ENCODE assay signal across 8 cellular contexts in the genomic region with DNA sequence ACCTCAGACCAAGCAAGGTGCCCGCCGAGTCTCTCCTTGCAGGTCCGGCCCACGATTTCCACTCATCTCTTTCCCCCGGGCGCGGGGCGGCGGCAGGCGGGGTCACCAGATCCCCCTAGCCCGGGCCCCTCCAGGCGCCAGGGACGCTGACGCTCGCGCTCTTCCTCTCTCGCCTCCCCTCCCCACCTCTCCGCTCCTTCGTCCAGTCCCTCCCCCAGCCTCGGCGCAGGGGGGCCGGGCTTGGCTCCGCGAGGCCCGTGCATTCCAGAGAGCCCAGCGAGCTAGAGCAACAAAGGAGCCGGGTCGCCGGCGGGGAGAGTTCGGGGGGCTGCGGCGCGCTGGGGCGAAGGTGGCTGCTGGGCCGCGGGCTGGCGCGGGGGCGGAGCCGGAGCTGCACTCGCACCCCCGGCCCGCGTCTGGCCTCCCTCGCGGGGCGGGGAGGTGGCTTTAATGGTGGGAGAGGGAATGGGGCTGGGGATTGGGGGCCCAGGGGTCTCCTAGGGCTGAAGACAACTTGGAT. TPM values are rescaled to one million over a fixed set of nuclear protein-coding genes. Genes with fewer than 3 reads are reported as not detected.
A peak's percentile ranks its signal among the peaks of the same experiment; 100 is the strongest.
DNase-seq lines count a peak whose midpoint lies in the region; ATAC-seq and TF ChIP-seq lines count a peak whose summit lies in the region.

A gene (plus strand): TSS at position 262 of the 520 bp plus-strand sequence. CDS start 519 bp downstream, outside the sequence.

- no peaks in the 10 kb centered on the region; the same call in 1 of the 2 replicates for H3K27me3 ChIP-seq in GM06990 (replicated peaks; ENCODE audit: control insufficient read depth, insufficient read depth, low read length)
- no peaks in the 10 kb centered on the region for H3K27me3 ChIP-seq in OCI-LY3 (ENCODE audit: low read depth, low read length)
- no peaks in the 10 kb centered on the region for H3K27me3 ChIP-seq in tibial artery

- peak within 1 kb of the TSS; percentile 84 for H3K9ac ChIP-seq in OCI-LY3 (ENCODE audit: low read length)

- intact Hi-C loops in tibial artery (cut with DNase I; ENCODE audit: low total_unique reads): no loop called here

- H3K9me3 ChIP-seq in OCI-LY3 (ENCODE audit: insufficient read depth, low read length) (no peaks in the 10 kb centered on the region), tibial artery (no peaks in the 10 kb centered on the region)

- H3K4me3 ChIP-seq in GM06990 (replicated peaks; ENCODE audit: low read depth, low read length): peak within 1 kb of the TSS; percentile 60
- peak within 1 kb of the TSS; percentile 97 for H3K4me3 ChIP-seq in OCI-LY3 (ENCODE audit: low read length)
- peak within 1 kb of the TSS; percentile 63 to 73 for H3K4me3 ChIP-seq in tibial artery

- ATAC-seq in GM21360 (IDR thresholded peaks at IDR 0.05; ENCODE audit: unreplicated experiment): no peak

- H3K27ac ChIP-seq in OCI-LY3 (ENCODE audit: low read length) (peak within 1 kb of the TSS; percentile 25), tibial artery (peak within 1 kb of the TSS; percentile 31 to 50)

- H3K4me2 ChIP-seq in OCI-LY3 (ENCODE audit: low read length): peak within 1 kb of the TSS; percentile 92

- H2AFZ ChIP-seq in OCI-LY3 (ENCODE audit: low read depth, low read length): peak within 1 kb of the TSS; percentile 72

- peaks cover 39% of the 10 kb centered on the region for H3K79me2 ChIP-seq in OCI-LY3 (ENCODE audit: low read length)

- H3K4me1 ChIP-seq in OCI-LY3 (ENCODE audit: low read length) (peaks cover 19% of the 10 kb centered on the region), tibial artery (peaks cover 0 to 27% (median 6%) of the 10 kb centered on the region in 4 donors)

- H3K36me3 ChIP-seq in GM06990 (ENCODE audit: control insufficient read depth, insufficient read depth, low read length) (no peaks in the 10 kb centered on the region), OCI-LY3 (replicated peaks; ENCODE audit: low read depth, low read length) (peaks cover 5% of the 10 kb centered on the region), tibial artery (no peaks in the 10 kb centered on the region)

- DNase-seq in A172 (ENCODE audit: low spot score) (peak; percentile 16), GM06990 (ENCODE audit: extremely low read depth, insufficient read length) (no peak), ecto neural progenitor cell (ENCODE audit: low spot score) (peak; percentile 94), medulla oblongata (ENCODE audit: extremely low spot score) (peak; percentile 34), tibial artery (peak in 1 of 2 donors; percentile 42), OCI-M2 (lab: John Stamatoyannopoulos, UW; ENCODE audit: unreplicated experiment) (no peak)

- TF ChIP-seq CTCF in GM06990 (IDR thresholded peaks at IDR 0.05; ENCODE audit: insufficient read depth, low read length, poor library complexity, severe bottlenecking) (no peak), OCI-LY3 (IDR thresholded peaks at IDR 0.05; ENCODE audit: low read depth, low read length) (no peak), tibial artery (IDR thresholded peaks at IDR 0.05) (no peak)

- peaks cover 14% of the 10 kb centered on the region for H4K20me1 ChIP-seq in OCI-LY3 (ENCODE audit: insufficient read depth, low read length)

RNA-seq across cellular contexts. Expression of the gene that starts here (rescaled TPM):
- total RNA-seq in A172 (2014; rRNA removed; shearing (Covaris generic)): 28.6 and 31.4 TPM in 2 replicates

Comparison
In these comparisons a context has a peak if more than half of its experiments do, and no peak if none do; other contexts are left out.
1. DNase-seq: peak in A172 (single experiment), ecto neural progenitor cell (single experiment) and medulla oblongata (single experiment); none in GM06990 (single experiment) and OCI-M2 (single experiment).
2. Peak in every context shown above with its lines, with median percentiles within 50 percentile points of each other: H3K4me3 ChIP-seq.